23 cellular contexts compared by ENCODE assay signal in genomic region chr11:3737386-3737933, GRCh38. TPM values are rescaled to one million over a fixed set of nuclear protein-coding genes. Genes with fewer than 3 reads are reported as not detected.
DNase-seq lines count a peak whose midpoint lies in the region; ATAC-seq and TF ChIP-seq lines count a peak whose summit lies in the region.
"Had no signal": no experiment of that assay in that cellular context is flagged by ENCODE, and none has a peak within 500 bp of the region (broad histone marks: within the 10 kb centered on the region; RNA-seq: fewer than 3 reads in every experiment).

No MANE protein-coding gene starts in this region.

- H3K4me1 ChIP-seq in Panc1 (ENCODE audit: control insufficient read depth, insufficient read depth, low read length) (no peaks in the 10 kb centered on the region), endodermal cell (ENCODE audit: control insufficient read depth, insufficient read depth, low read length) (no peaks in the 10 kb centered on the region)
- H3K4me1 ChIP-seq: Caco-2 had no signal

- in situ Hi-C loops in Panc1 (cut with HindIII; ENCODE audit: low pct_unique_long_range_greater_than_20kb, low sequenced_read_pairs): no loop called here

- no peak overlapping the region for H3K9ac ChIP-seq in endodermal cell (ENCODE audit: extremely low read depth, low read length, poor library complexity, severe bottlenecking)
- H3K9ac ChIP-seq: KMS-11, SK-N-SH had no signal

- no peak overlapping the region for H3K4me3 ChIP-seq in Panc1 (ENCODE audit: low read depth in 2 of 2, low read length in 2 of 2)
- no peak overlapping the region for H3K4me3 ChIP-seq in endodermal cell (ENCODE audit: low read length)

- H3K4me1 Mint-ChIP-seq in activated naive CD8-positive, alpha-beta T cell (ENCODE audit: low read depth): peaks cover 5% of the 10 kb centered on the region
- H3K4me1 Mint-ChIP-seq in activated naive CD8-positive, alpha-beta T cell treated with anti-CD3 and anti-CD28 coated beads for 36 hours: no peaks in the 10 kb centered on the region
- no peaks in the 10 kb centered on the region for H3K4me1 Mint-ChIP-seq in endodermal cell

- POLR2A ChIA-PET in Panc1 (lab: Charles Lee): no interaction called here

- DNase-seq in activated naive CD8-positive, alpha-beta T cell treated with anti-CD3 and anti-CD28 coated beads for 36 hours: no peak
- DNase-seq in Panc1 (ENCODE audit: low read depth, low spot score) (no peak), endodermal cell (no peak), NCI-H345 treated with DMSO at 0.1 percent for 48 hours (lab: John Stamatoyannopoulos, UW; ENCODE audit: unreplicated experiment) (no peak)
- DNase-seq: C1 segment of cervical spinal cord; Caco-2; CD4-positive, alpha-beta memory T cell; DMS79 treated with DMSO at 0.1 percent for 48 hours; GF-D8; H7; MM.1S; NCI-H1417 treated with DMSO at 0.1 percent for 48 hours; NCI-H187; NCI-H2107; NCI-H524; NCI-H748 treated with DMSO at 0.1 percent for 48 hours; SK-N-SH; SW 1271 had no signal

- TSS peak; percentile 33 for BruUV-seq in Panc1 (replicated peaks; lab: Mats Ljungman, UMichigan)

- H3K27me3 ChIP-seq in Panc1 (ENCODE audit: control insufficient read depth, insufficient read depth, low read length): no peaks in the 10 kb centered on the region
- no peaks in the 10 kb centered on the region for H3K27me3 ChIP-seq in endodermal cell (ENCODE audit: control insufficient read depth, insufficient read depth, low read length, poor library complexity, severe bottlenecking)

- WGBS in endodermal cell (ENCODE audit: insufficient coverage in 1 of 2, insufficient read length in 1 of 2), 2 experiments: 95% methylated on average over 4 to 11 of the region's 11 CpGs

- H3K27ac ChIP-seq in Panc1 (ENCODE audit: low read length) (no peak overlapping the region), endodermal cell (ENCODE audit: low read depth, low read length) (no peak overlapping the region)
- H3K27ac ChIP-seq: KMS-11 had no signal

- H3K36me3 Mint-ChIP-seq in activated naive CD8-positive, alpha-beta T cell: peaks cover 11% of the 10 kb centered on the region
- peaks cover 20% of the 10 kb centered on the region for H3K36me3 Mint-ChIP-seq in activated naive CD8-positive, alpha-beta T cell treated with anti-CD3 and anti-CD28 coated beads for 36 hours
- H3K36me3 Mint-ChIP-seq in endodermal cell (ENCODE audit: low read depth): peaks cover 64% of the 10 kb centered on the region

- intact Hi-C loops in Panc1 (cut with micrococcal nuclease; ENCODE audit: unreplicated experiment): no loop called here

- no peak for ATAC-seq in Panc1
- no peak for ATAC-seq in HG03439 (IDR thresholded peaks at IDR 0.05; ENCODE audit: unreplicated experiment)
- ATAC-seq in GM21717 (IDR thresholded peaks at IDR 0.05; ENCODE audit: unreplicated experiment): no peak

- H3K9me3 ChIP-seq in Panc1 (ENCODE audit: control insufficient read depth, insufficient read depth, low read depth, low read length) (no peaks in the 10 kb centered on the region), endodermal cell (ENCODE audit: control insufficient read depth, low read length) (no peaks in the 10 kb centered on the region)
- H3K9me3 ChIP-seq: Caco-2, SK-N-SH had no signal

- H3K27me3 Mint-ChIP-seq in activated naive CD8-positive, alpha-beta T cell: no peaks in the 10 kb centered on the region
- H3K27me3 Mint-ChIP-seq in activated naive CD8-positive, alpha-beta T cell treated with anti-CD3 and anti-CD28 coated beads for 36 hours: no peaks in the 10 kb centered on the region
- H3K27me3 Mint-ChIP-seq in endodermal cell (ENCODE audit: insufficient read depth): no peaks in the 10 kb centered on the region
- H3K27me3 Mint-ChIP-seq: CD4-positive, alpha-beta memory T cell had no signal

- CTCF ChIA-PET in Panc1 (lab: Charles Lee): no interaction called here

- H3K9me3 Mint-ChIP-seq in activated naive CD8-positive, alpha-beta T cell (ENCODE audit: low read depth): no peaks in the 10 kb centered on the region
- no peaks in the 10 kb centered on the region for H3K9me3 Mint-ChIP-seq in activated naive CD8-positive, alpha-beta T cell treated with anti-CD3 and anti-CD28 coated beads for 36 hours
- no peaks in the 10 kb centered on the region for H3K9me3 Mint-ChIP-seq in endodermal cell
- H3K9me3 Mint-ChIP-seq: CD4-positive, alpha-beta memory T cell; T-helper 1 cell treated with Interleukin-12 subunit alpha and Interleukin-12 subunit beta and Interleukin-4 antibody, amounts not matched to agents 30 μg/mL and 1 μg/mL, for 36 hours had no signal

- H3K4me3 Mint-ChIP-seq in activated naive CD8-positive, alpha-beta T cell: no peak overlapping the region
- H3K4me3 Mint-ChIP-seq in activated naive CD8-positive, alpha-beta T cell treated with anti-CD3 and anti-CD28 coated beads for 36 hours: no peak overlapping the region
- no peak overlapping the region for H3K4me3 Mint-ChIP-seq in endodermal cell
- H3K4me3 Mint-ChIP-seq: CD4-positive, alpha-beta memory T cell; T-helper 1 cell treated with Interleukin-12 subunit alpha and Interleukin-12 subunit beta and Interleukin-4 antibody, amounts not matched to agents 30 μg/mL and 1 μg/mL, for 36 hours had no signal

- H3K36me3 ChIP-seq in Panc1 (ENCODE audit: control insufficient read depth, insufficient read depth, low read length) (peaks cover 64% of the 10 kb centered on the region), endodermal cell (ENCODE audit: control insufficient read depth, insufficient read depth, low read length) (peaks cover 91% of the 10 kb centered on the region)

- H3K27ac Mint-ChIP-seq in activated naive CD8-positive, alpha-beta T cell: peak overlapping the region; percentile 16
- H3K27ac Mint-ChIP-seq in activated naive CD8-positive, alpha-beta T cell treated with anti-CD3 and anti-CD28 coated beads for 36 hours: no peak overlapping the region
- H3K27ac Mint-ChIP-seq in endodermal cell: peak overlapping the region; percentile 58
- H3K27ac Mint-ChIP-seq: T-helper 1 cell treated with Interleukin-12 subunit alpha and Interleukin-12 subunit beta and Interleukin-4 antibody, amounts not matched to agents 30 μg/mL and 1 μg/mL, for 36 hours had no signal

- TF ChIP-seq CTCF in Panc1 (IDR thresholded peaks at IDR 0.05) (no peak), endodermal cell (conservative IDR thresholded peaks at IDR 0.05) (no peak)

RNA-seq across cellular contexts. Expression of gene NUP98, which starts 59.9 kb away (rescaled TPM):
- total RNA-seq in activated naive CD8-positive, alpha-beta T cell treated with anti-CD3 and anti-CD28 coated beads for 36 hours: 100 to 1,000 TPM in 1 of 2 experiments, 10 to 100 TPM in 1; 98.1 to 115 TPM
- total RNA-seq in Panc1 (2021; ENCODE audit: unreplicated experiment) (244 TPM), endodermal cell (10 to 100 TPM; 81.6 to 92.6 TPM)
- polyA plus RNA-seq in Panc1 (2012; ENCODE audit: insufficient read length): 150 TPM
- 78.1 TPM for polyA plus RNA-seq in endodermal cell (2013, experiment 1 of 2)
- 68.1 TPM for polyA plus RNA-seq in endodermal cell (2013, experiment 2 of 2)
